9 cellular contexts compared by ENCODE assay signal in genomic region chr12:57489157-57489641, GRCh38. TPM values are rescaled to one million over a fixed set of nuclear protein-coding genes. Genes with fewer than 3 reads are reported as not detected.
A peak's percentile ranks its signal among the peaks of the same experiment; 100 is the strongest.
DNase-seq lines count a peak whose midpoint lies in the region; ATAC-seq, FAIRE-seq and TF ChIP-seq lines count a peak whose summit lies in the region.
"Had no signal": no experiment of that assay in that cellular context is flagged by ENCODE, and none has a peak within 500 bp of the region (broad histone marks: within the 10 kb centered on the region; RNA-seq: fewer than 3 reads in every experiment).

No MANE protein-coding gene starts in this region.

- peaks cover 45% of the 10 kb centered on the region for H3K36me3 ChIP-seq in HUES48 (ENCODE audit: control insufficient read depth, insufficient read depth, low read length)
- H3K36me3 ChIP-seq in K562 (ENCODE audit: control insufficient read depth, insufficient read depth, low read length), result peaks cover 48% of the 10 kb centered on the region

- H3K9me3 Mint-ChIP-seq in memory B cell, result no peaks in the 10 kb centered on the region

- peak overlapping the region; percentile 97; the same call in 1 of the 2 replicates for H3K9ac ChIP-seq in HUES48 (ENCODE audit: low read depth, low read length)
- H3K9ac ChIP-seq in K562 (ENCODE audit: insufficient read depth in 1 of 2, low read depth in 2 of 2, low read length in 2 of 2), result peak overlapping the region; percentile 99; a peak in 3 of 4 replicates

- no peaks in the 10 kb centered on the region for H3K27me3 Mint-ChIP-seq in memory B cell

- H3K4me1 Mint-ChIP-seq in memory B cell, result peaks cover 22% of the 10 kb centered on the region

- TF ChIP-seq CTCF in AG04449 (IDR thresholded peaks at IDR 0.05; ENCODE audit: insufficient read depth, low read length, missing control alignments) (no peak), K562 (IDR thresholded peaks at IDR 0.05 in 2 of 3, conservative IDR thresholded peaks at IDR 0.05 in 1 of 3; ENCODE audit: insufficient read depth in 2 of 3, low read depth in 1 of 3, low read length in 3 of 3) (no peak), GM20000 (IDR thresholded peaks at IDR 0.05; ENCODE audit: extremely low read depth, missing control alignments) (no peak)

- peaks cover 5% of the 10 kb centered on the region; the same call in 1 of the 2 replicates for H3K9me3 ChIP-seq in HUES48 (ENCODE audit: control insufficient read depth, insufficient read depth, low read length)
- H3K9me3 ChIP-seq in K562 (replicated peaks; ENCODE audit: control insufficient read depth, insufficient read depth, low read depth, low read length), result no peaks in the 10 kb centered on the region

- 0 out of 3 replicates have a peak, but pooled peaks have one; percentile 1 for ATAC-seq in K562
- ATAC-seq in memory B cell (ENCODE audit: low read depth), result no peak
- ATAC-seq in left lobe of liver, result no peak
- no peak for ATAC-seq in HG02763 (IDR thresholded peaks at IDR 0.05; ENCODE audit: unreplicated experiment)

- no peak overlapping the region for H2AFZ ChIP-seq in K562 (ENCODE audit: low read depth, low read length)

- peaks cover 3% of the 10 kb centered on the region for H3K9me1 ChIP-seq in K562 (ENCODE audit: control insufficient read depth, insufficient read depth, low read length)

- H3K79me2 ChIP-seq in K562 (ENCODE audit: control insufficient read depth, insufficient read depth, low read length), result peaks cover 35% of the 10 kb centered on the region

- no peak for DNase-seq in AG04449 (ENCODE audit: low read depth, low spot score)
- no peak for DNase-seq in K562 (ENCODE audit: extremely low read depth in 1 of 4, low spot score in 3 of 4)
- no peak for DNase-seq in memory B cell (ENCODE audit: low spot score in 2 of 2)
- DNase-seq in NCI-H2171 treated with DMSO at 0.1 percent for 48 hours (lab: John Stamatoyannopoulos, UW), result no peak
- no peak for DNase-seq in left lobe of liver (ENCODE audit: low spot score)
- DNase-seq in GM20000 (ENCODE audit: low spot score), result no peak
- DNase-seq: stimulated activated CD4-positive, alpha-beta T cell treated with anti-CD3 and anti-CD28 coated beads, Interleukin-12 subunit alpha, Interleukin-12 subunit beta, amount 100 ng/mL, for 4 hours had no signal

- no peak for FAIRE-seq in K562 (lab: Jason Lieb, UNC)

- peaks cover 18% of the 10 kb centered on the region for H3K36me3 Mint-ChIP-seq in memory B cell

- H3K27ac ChIP-seq in HUES48 (ENCODE audit: low read depth, low read length) (no peak overlapping the region), K562 (ENCODE audit: extremely low read depth, low read depth, low read length) (peak overlapping the region; percentile 92; the same call in 2 of the 3 replicates)

- peak overlapping the region; percentile 91 for H3K4me3 Mint-ChIP-seq in memory B cell

- H3K4me3 ChIP-seq in AG04449 (ENCODE audit: low read depth, low read length), result peak overlapping the region; percentile 99
- peak overlapping the region; percentile 91 for H3K4me3 ChIP-seq in HUES48 (ENCODE audit: low read depth, low read length)
- H3K4me3 ChIP-seq in K562, result peak overlapping the region; percentile 83

- POLR2A ChIA-PET in AG04449 (lab: Yijun Ruan, JAX) (no interaction called here), K562 (lab: Yijun Ruan, JAX) (interaction anchor here (0.6 to 2.1 kb wide), 7 partner anchors 8 to 260 kb away, joined by 3 to 12 read pairs (median 3); no protein-coding TSS in a partner anchor)

- no peak for TF ChIP-seq POLR2A in K562 (conservative IDR thresholded peaks at IDR 0.05)

- BruUV-seq in K562 (replicated peaks; lab: Mats Ljungman, UMichigan), result TSS peak; percentile 52

- WGBS in K562 (ENCODE audit: insufficient coverage, low coverage, missing lambda C conversion rate), result 54% methylated on average over 5 of the region's 5 CpGs

- H3K4me2 ChIP-seq in K562 (ENCODE audit: insufficient read depth, low read length), result peak overlapping the region; percentile 98

- H3K4me1 ChIP-seq in HUES48 (ENCODE audit: control insufficient read depth, insufficient read depth, low read length) (peaks cover 5% of the 10 kb centered on the region; the same call in 1 of the 2 replicates), K562 (replicated peaks in 1 of 2; ENCODE audit: control insufficient read depth in 2 of 2, insufficient read depth in 2 of 2, low read length in 2 of 2) (peaks cover 7 to 15% of the 10 kb centered on the region in 2 experiments)

- 0 out of 2 replicates have a peak, but pooled peaks cover 3% of the 10 kb centered on the region for H4K20me1 ChIP-seq in K562 (replicated peaks; ENCODE audit: control insufficient read depth, insufficient read depth, low read length)

- intact Hi-C loops in K562 (cut with micrococcal nuclease), result loop anchor here (5.0 kb wide), 1 partner anchor 33 kb away; the partner anchor contains the start of genes DDIT3 and MBD6

- TF ChIP-seq EP300 in K562 (IDR thresholded peaks at IDR 0.05; ENCODE audit: low read length), result no peak

- no peaks in the 10 kb centered on the region for H3K27me3 ChIP-seq in HUES48 (ENCODE audit: control insufficient read depth, insufficient read depth, low read length)
- H3K27me3 ChIP-seq in K562 (ENCODE audit: control insufficient read depth in 2 of 2, insufficient read depth in 2 of 2, low read length in 2 of 2), result no peaks in the 10 kb centered on the region

- no peak for TF ChIP-seq RAD21 in K562 (CRISPR knock-in tag; conservative IDR thresholded peaks at IDR 0.05 in 1 of 2, IDR thresholded peaks at IDR 0.05 in 1 of 2)

- peak overlapping the region; percentile 88 for H3K27ac Mint-ChIP-seq in memory B cell

- CTCF ChIA-PET in AG04449 (lab: Yijun Ruan, JAX), result interaction anchor here (3.4 kb wide), 1 partner anchor 31 kb away, joined by 18 read pairs; no protein-coding TSS in a partner anchor
- CTCF ChIA-PET in K562 (lab: Yijun Ruan, JAX; ENCODE audit: low intra/inter-chr PET ratio), result no interaction called here

- in situ Hi-C loops in K562 (cut with MboI), result no loop called here

RNA-seq across cellular contexts. Expression of gene MARS1, which starts 1.3 kb away (rescaled TPM):
- 823 and 1,075 TPM in 2 replicates for total RNA-seq in K562 (2011; cell fraction: chromatin; rRNA removed; ENCODE audit: low replicate concordance)
- total RNA-seq in K562 (2011; cell fraction: nucleolus; rRNA removed), result 517 and 536 TPM in 2 replicates
- 605 and 612 TPM in 2 replicates for total RNA-seq in K562 (2011; cell fraction: nucleoplasm; rRNA removed)
- total RNA-seq in K562 (2014; rRNA removed) (231 and 232 TPM in 2 replicates), K562 (2014; rRNA removed; fragmentation: Illumina TruSeq; extraction: Trizol) (220 and 245 TPM in 2 replicates), K562 (2015; rRNA removed; fragmentation: Illumina TruSeq; extraction: Trizol) (158 and 169 TPM in 2 replicates), K562 (2021) (339 and 382 TPM in 2 replicates), left lobe of liver (71.1 TPM)
- polyA plus RNA-seq in K562 (2011; rRNA removed) (145 and 271 TPM in 2 replicates), K562 (2014; fragmentation: Illumina TruSeq; extraction: Trizol) (298 and 362 TPM in 2 replicates), K562 (2014; fragmentation: Nextera tagmentation; extraction: Ambion mirVana) (100 to 1,000 TPM; 117 to 168 TPM), K562 (2014; rRNA removed) (221 and 229 TPM in 2 replicates)
- polyA plus RNA-seq in K562 (2011; cell fraction: cytosol; rRNA removed), result 137 and 183 TPM in 2 replicates
- 838 and 1,308 TPM in 2 replicates for polyA plus RNA-seq in K562 (2011; cell fraction: nucleus; rRNA removed)
- 210 and 555 TPM in 2 replicates for polyA plus RNA-seq in K562 (2012)
- polyA minus RNA-seq in K562 (2011; rRNA and poly(A)+ RNA removed), result 171 and 257 TPM in 2 replicates
- polyA minus RNA-seq in K562 (2011; cell fraction: cytosol; rRNA and poly(A)+ RNA removed), result 105 and 116 TPM in 2 replicates
- polyA minus RNA-seq in K562 (2011; cell fraction: nucleus; rRNA and poly(A)+ RNA removed), result 226 and 398 TPM in 2 replicates

RNA-seq across cellular contexts. Expression of gene ARHGAP9, which starts 9.5 kb away (rescaled TPM):
- 8.4 and 15.8 TPM in 2 replicates for total RNA-seq in K562 (2011; cell fraction: chromatin; rRNA removed; ENCODE audit: low replicate concordance)
- total RNA-seq in K562 (2011; cell fraction: nucleolus; rRNA removed), result 5.3 and 7.2 TPM in 2 replicates
- 7.3 and 8.5 TPM in 2 replicates for total RNA-seq in K562 (2011; cell fraction: nucleoplasm; rRNA removed)
- 3.8 and 4.6 TPM in 2 replicates for total RNA-seq in K562 (2014; rRNA removed)
- 3.1 and 4.2 TPM in 2 replicates for total RNA-seq in K562 (2014; rRNA removed; fragmentation: Illumina TruSeq; extraction: Trizol)
- 5.1 and 5.8 TPM in 2 replicates for total RNA-seq in K562 (2015; rRNA removed; fragmentation: Illumina TruSeq; extraction: Trizol)
- total RNA-seq in K562 (2021), result 5.9 and 6.0 TPM in 2 replicates
- 6.5 and 22.7 TPM in 2 replicates for polyA plus RNA-seq in K562 (2011; rRNA removed)
- polyA plus RNA-seq in K562 (2011; cell fraction: cytosol; rRNA removed), result 7.6 and 14.0 TPM in 2 replicates
- 53.3 and 109 TPM in 2 replicates for polyA plus RNA-seq in K562 (2011; cell fraction: nucleus; rRNA removed)
- polyA plus RNA-seq in K562 (2012), result 5.2 and 15.6 TPM in 2 replicates
- 5.4 and 6.5 TPM in 2 replicates for polyA plus RNA-seq in K562 (2014; fragmentation: Illumina TruSeq; extraction: Trizol)
- polyA plus RNA-seq in K562 (2014; fragmentation: Nextera tagmentation; extraction: Ambion mirVana), result 1 to 10 TPM; 1.5 to 2.0 TPM
- 3.3 and 10.2 TPM in 2 replicates for polyA plus RNA-seq in K562 (2014; rRNA removed)
- polyA minus RNA-seq in K562 (2011; rRNA and poly(A)+ RNA removed), result 2.8 and 7.2 TPM in 2 replicates
- polyA minus RNA-seq in K562 (2011; cell fraction: cytosol; rRNA and poly(A)+ RNA removed), result 1.5 and 8.5 TPM in 2 replicates
- 4.3 and 13.0 TPM in 2 replicates for polyA minus RNA-seq in K562 (2011; cell fraction: nucleus; rRNA and poly(A)+ RNA removed)
- 4.3 TPM for total RNA-seq in left lobe of liver

RNA-seq across cellular contexts. Expression of gene GLI1, which starts 29.6 kb away (rescaled TPM):
- 1.4 and 2.9 TPM in 2 replicates for total RNA-seq in K562 (2011; cell fraction: chromatin; rRNA removed; ENCODE audit: low replicate concordance)
- total RNA-seq in K562 (2011; cell fraction: nucleolus; rRNA removed), result 1.0 and 1.3 TPM in 2 replicates
- 2.0 and 2.7 TPM in 2 replicates for total RNA-seq in K562 (2011; cell fraction: nucleoplasm; rRNA removed)
- total RNA-seq in K562 (2014; rRNA removed) (0.33 and 0.41 TPM in 2 replicates), K562 (2014; rRNA removed; fragmentation: Illumina TruSeq; extraction: Trizol) (0.76 and 0.80 TPM in 2 replicates), K562 (2015; rRNA removed; fragmentation: Illumina TruSeq; extraction: Trizol) (0.30 and 2.2 TPM in 2 replicates), K562 (2021) (2.1 and 3.7 TPM in 2 replicates), left lobe of liver (0.20 TPM)
- polyA plus RNA-seq in K562 (2011; rRNA removed) (0.33 and 1.1 TPM in 2 replicates), K562 (2014; fragmentation: Illumina TruSeq; extraction: Trizol) (0.61 and 0.80 TPM in 2 replicates), K562 (2014; fragmentation: Nextera tagmentation; extraction: Ambion mirVana) (under 1 TPM; 0.24 to 0.31 TPM), K562 (2014; rRNA removed) (0.51 and 0.64 TPM in 2 replicates)
- 0.63 and 0.64 TPM in 2 replicates for polyA plus RNA-seq in K562 (2011; cell fraction: cytosol; rRNA removed)
- 2.0 and 3.7 TPM in 2 replicates for polyA plus RNA-seq in K562 (2011; cell fraction: nucleus; rRNA removed)
- 2.2 and 3.2 TPM in 2 replicates for polyA plus RNA-seq in K562 (2012)
- 0.36 and 0.81 TPM in 2 replicates for polyA minus RNA-seq in K562 (2011; rRNA and poly(A)+ RNA removed)
- polyA minus RNA-seq in K562 (2011; cell fraction: cytosol; rRNA and poly(A)+ RNA removed), result not detected in 2 replicates
- polyA minus RNA-seq in K562 (2011; cell fraction: nucleus; rRNA and poly(A)+ RNA removed), result 0.33 and 0.81 TPM in 2 replicates

RNA-seq across cellular contexts. Expression of gene DDIT3, which starts 31.1 kb away (rescaled TPM):
- 172 and 185 TPM in 2 replicates for total RNA-seq in K562 (2011; cell fraction: chromatin; rRNA removed; ENCODE audit: low replicate concordance)
- 119 and 124 TPM in 2 replicates for total RNA-seq in K562 (2011; cell fraction: nucleolus; rRNA removed)
- total RNA-seq in K562 (2011; cell fraction: nucleoplasm; rRNA removed), result 106 and 127 TPM in 2 replicates
- total RNA-seq in K562 (2014; rRNA removed) (68.2 and 89.9 TPM in 2 replicates), K562 (2014; rRNA removed; fragmentation: Illumina TruSeq; extraction: Trizol) (89.6 and 104 TPM in 2 replicates), K562 (2015; rRNA removed; fragmentation: Illumina TruSeq; extraction: Trizol) (53.7 and 59.1 TPM in 2 replicates), K562 (2021) (56.8 and 61.8 TPM in 2 replicates), left lobe of liver (13.9 TPM)
- polyA plus RNA-seq in K562 (2011; rRNA removed) (99.0 and 118 TPM in 2 replicates), K562 (2014; fragmentation: Illumina TruSeq; extraction: Trizol) (83.9 and 103 TPM in 2 replicates), K562 (2014; fragmentation: Nextera tagmentation; extraction: Ambion mirVana) (100 to 1,000 TPM; 254 to 272 TPM), K562 (2014; rRNA removed) (87.2 and 127 TPM in 2 replicates)
- polyA plus RNA-seq in K562 (2011; cell fraction: cytosol; rRNA removed), result 29.5 and 56.7 TPM in 2 replicates
- 133 and 186 TPM in 2 replicates for polyA plus RNA-seq in K562 (2011; cell fraction: nucleus; rRNA removed)
- 99.5 and 353 TPM in 2 replicates for polyA plus RNA-seq in K562 (2012)
- polyA minus RNA-seq in K562 (2011; rRNA and poly(A)+ RNA removed), result 37.2 and 59.6 TPM in 2 replicates
- 22.3 and 23.0 TPM in 2 replicates for polyA minus RNA-seq in K562 (2011; cell fraction: cytosol; rRNA and poly(A)+ RNA removed)
- 25.7 and 57.9 TPM in 2 replicates for polyA minus RNA-seq in K562 (2011; cell fraction: nucleus; rRNA and poly(A)+ RNA removed)

RNA-seq across cellular contexts. Expression of gene MBD6, which starts 33.4 kb away (rescaled TPM):
- 77.3 and 118 TPM in 2 replicates for total RNA-seq in K562 (2011; cell fraction: chromatin; rRNA removed; ENCODE audit: low replicate concordance)
- 43.2 and 44.7 TPM in 2 replicates for total RNA-seq in K562 (2011; cell fraction: nucleolus; rRNA removed)
- total RNA-seq in K562 (2011; cell fraction: nucleoplasm; rRNA removed), result 49.3 and 57.0 TPM in 2 replicates
- total RNA-seq in K562 (2014; rRNA removed) (4.7 and 6.3 TPM in 2 replicates), K562 (2014; rRNA removed; fragmentation: Illumina TruSeq; extraction: Trizol) (2.7 and 3.8 TPM in 2 replicates), K562 (2015; rRNA removed; fragmentation: Illumina TruSeq; extraction: Trizol) (3.6 and 6.1 TPM in 2 replicates), K562 (2021) (46.6 and 54.8 TPM in 2 replicates), left lobe of liver (59.6 TPM)
- polyA plus RNA-seq in K562 (2011; rRNA removed) (2.0 and 6.8 TPM in 2 replicates), K562 (2014; fragmentation: Illumina TruSeq; extraction: Trizol) (14.1 and 20.3 TPM in 2 replicates), K562 (2014; fragmentation: Nextera tagmentation; extraction: Ambion mirVana) (1 to 10 TPM; 2.6 to 2.9 TPM), K562 (2014; rRNA removed) (12.2 and 19.8 TPM in 2 replicates)
- polyA plus RNA-seq in K562 (2011; cell fraction: cytosol; rRNA removed), result 1.1 and 1.4 TPM in 2 replicates
- polyA plus RNA-seq in K562 (2011; cell fraction: nucleus; rRNA removed), result 25.0 and 38.2 TPM in 2 replicates
- 21.1 and 37.7 TPM in 2 replicates for polyA plus RNA-seq in K562 (2012)
- 1.7 and 4.1 TPM in 2 replicates for polyA minus RNA-seq in K562 (2011; rRNA and poly(A)+ RNA removed)
- 5.2 and 13.3 TPM in 2 replicates for polyA minus RNA-seq in K562 (2011; cell fraction: cytosol; rRNA and poly(A)+ RNA removed)
- 15.5 and 20.1 TPM in 2 replicates for polyA minus RNA-seq in K562 (2011; cell fraction: nucleus; rRNA and poly(A)+ RNA removed)
